ENCODE assay signal across 26 cellular contexts in genomic region chr2:67760995-67761394, GRCh38.
"Had no signal": no experiment of that assay in that cellular context is flagged by ENCODE, and none has a peak within 500 bp of the region (broad histone marks: within the 10 kb centered on the region; RNA-seq: fewer than 3 reads in every experiment).

No MANE protein-coding gene starts in this region.

- DNase-seq: colonic mucosa; effector CD8-positive, alpha-beta T cell; endodermal cell; esophagus squamous epithelium; head of caudate nucleus; left cardiac atrium; left lung; mesendoderm; midbrain; naive thymus-derived CD4-positive, alpha-beta T cell; nucleus accumbens; stimulated activated CD4-positive, alpha-beta T cell treated with anti-CD3 and anti-CD28 coated beads, Interleukin-12 subunit alpha, Interleukin-12 subunit beta, amount 100 ng/mL, for 4 hours; stimulated activated CD4-positive, alpha-beta T cell treated with anti-CD3 and anti-CD28 coated beads, Interleukin-1b, Interleukin-23, amount 100 ng/mL, for 48 hours; stimulated activated CD4-positive, alpha-beta T cell treated with anti-CD3 and anti-CD28 coated beads, Interleukin-4, amount 100 ng/mL, for 1 hour; stimulated activated CD8-positive, alpha-beta memory T cell treated with anti-CD3 and anti-CD28 coated beads, Interleukin-4, amount 100 ng/mL, for 48 hours; stimulated activated naive CD4-positive, alpha-beta T cell; stimulated activated naive CD8-positive, alpha-beta T cell treated with anti-CD3 and anti-CD28 coated beads, Interleukin-15, amount 100 ng/mL, for 72 hours; transverse colon; upper lobe of right lung; uterus had no signal

- H3K36me3 ChIP-seq: colonic mucosa, esophagus squamous epithelium, left lung, prostate gland, right atrium auricular region, suprapubic skin, transverse colon, upper lobe of right lung, uterus had no signal

- H3K4me1 ChIP-seq: colonic mucosa, left lung, prostate gland, right atrium auricular region, suprapubic skin, transverse colon, upper lobe of right lung, uterus had no signal

- H3K4me3 ChIP-seq: colonic mucosa, esophagus squamous epithelium, left lung, prostate gland, right atrium auricular region, smooth muscle cell, suprapubic skin, transverse colon, upper lobe of right lung, uterus had no signal

- H3K27me3 ChIP-seq: colonic mucosa, esophagus squamous epithelium, left lung, right atrium auricular region, suprapubic skin, transverse colon, uterus had no signal

- H3K9me3 ChIP-seq: colonic mucosa, esophagus squamous epithelium, prostate gland, suprapubic skin, transverse colon, upper lobe of right lung, uterus had no signal

- FAIRE-seq: frontal cortex, islet of Langerhans had no signal

- H3K27ac ChIP-seq: colonic mucosa, esophagus squamous epithelium, left lung, prostate gland, right atrium auricular region, suprapubic skin, transverse colon, upper lobe of right lung, uterus had no signal
